ENCODE assay signal across 6 cellular contexts in genomic region chr5:177304392-177305119, GRCh38. TPM values are rescaled to one million over a fixed set of nuclear protein-coding genes. Genes with fewer than 3 reads are reported as not detected.
A peak's percentile ranks its signal among the peaks of the same experiment; 100 is the strongest.
DNase-seq lines count a peak whose midpoint lies in the region; ATAC-seq lines count a peak whose summit lies in the region.

No MANE protein-coding gene starts in this region.

- no peaks in the 10 kb centered on the region for H3K27me3 ChIP-seq in SJSA1 (replicated peaks)

- H3K27ac ChIP-seq in SJSA1 = no peak overlapping the region

- H3K4me1 ChIP-seq in SJSA1 (replicated peaks) = peaks cover 49% of the 10 kb centered on the region

- H3K4me3 ChIP-seq in SJSA1 = peak overlapping the region; percentile 78
- H3K4me3 ChIP-seq in iPS-18c (ENCODE audit: insufficient read depth, low read depth, low read length) = peak overlapping the region; percentile 91

- H3K36me3 ChIP-seq in SJSA1 = peaks cover 92% of the 10 kb centered on the region

- DNase-seq in ELF-1 (ENCODE audit: low read depth, low spot score) (peak; percentile 66), SJSA1 (ENCODE audit: low read depth in 1 of 2, low spot score in 2 of 2) (peak in 1 of 2 experiments; percentile 54), putamen (ENCODE audit: low spot score) (no peak)

- H3K9me3 ChIP-seq in SJSA1 (replicated peaks) (no peaks in the 10 kb centered on the region), iPS-18c (ENCODE audit: control insufficient read depth, insufficient read depth, low read length) (no peaks in the 10 kb centered on the region)

- ATAC-seq in GM19023 (IDR thresholded peaks at IDR 0.05; ENCODE audit: unreplicated experiment) (no peak), GM18511 (IDR thresholded peaks at IDR 0.05; ENCODE audit: unreplicated experiment) (no peak)

RNA-seq across cellular contexts. Expression of gene PRELID1, which starts 1.0 kb away (rescaled TPM):
- 456 and 457 TPM in 2 replicates for total RNA-seq in SJSA1 (2014; rRNA removed; shearing (Covaris generic))

RNA-seq across cellular contexts. Expression of gene RAB24, which starts 1.0 kb away (rescaled TPM):
- total RNA-seq in SJSA1 (2014; rRNA removed; shearing (Covaris generic)) = 37.6 and 56.2 TPM in 2 replicates

RNA-seq across cellular contexts. Expression of gene MXD3, which starts 7.1 kb away (rescaled TPM):
- total RNA-seq in SJSA1 (2014; rRNA removed; shearing (Covaris generic)) = 121 and 296 TPM in 2 replicates

RNA-seq across cellular contexts. Expression of gene LMAN2, which starts 46.9 kb away (rescaled TPM):
- total RNA-seq in SJSA1 (2014; rRNA removed; shearing (Covaris generic)) = 360 and 397 TPM in 2 replicates

RNA-seq across cellular contexts. Expression of gene RGS14, which starts 53.2 kb away (rescaled TPM):
- total RNA-seq in SJSA1 (2014; rRNA removed; shearing (Covaris generic)) = 1.6 TPM in 1 of 2 replicates, not detected in the other
